In genomic region chr1:246114369-246114768, GRCh38 we compare ENCODE assay signal across 21 cellular contexts.
"Had no signal": no experiment of that assay in that cellular context is flagged by ENCODE, and none has a peak within 500 bp of the region (broad histone marks: within the 10 kb centered on the region; RNA-seq: fewer than 3 reads in every experiment).

No MANE protein-coding gene starts in this region.

- H3K27ac ChIP-seq: gastroesophageal sphincter, prostate gland, skin epidermis, uterus, WERI-Rb-1 had no signal

- H3K36me3 Mint-ChIP-seq: activated naive CD8-positive, alpha-beta T cell treated with anti-CD3 and anti-CD28 coated beads, Interleukin-2, amount 10 ng/mL, durations not matched to agents 7 days and 5 days; brain had no signal

- H3K27me3 ChIP-seq: gastroesophageal sphincter, thyroid gland, uterus had no signal

- H3K27ac Mint-ChIP-seq: activated CD8-positive, alpha-beta T cell treated with anti-CD3 and anti-CD28 coated beads, Interleukin-2, amount 10 ng/mL, durations not matched to agents 7 days and 5 days; activated naive CD8-positive, alpha-beta T cell treated with anti-CD3 and anti-CD28 coated beads, Interleukin-2, amount 10 ng/mL, durations not matched to agents 7 days and 5 days; brain; nephron had no signal

- H3K4me3 Mint-ChIP-seq: activated CD8-positive, alpha-beta T cell treated with anti-CD3 and anti-CD28 coated beads, Interleukin-2, amount 10 ng/mL, durations not matched to agents 7 days and 5 days; activated naive CD8-positive, alpha-beta T cell treated with anti-CD3 and anti-CD28 coated beads, Interleukin-2, amount 10 ng/mL, durations not matched to agents 7 days and 5 days; brain; nephron had no signal

- H3K4me3 ChIP-seq: gastroesophageal sphincter, prostate gland, skin epidermis, thyroid gland, uterus had no signal

- DNase-seq: activated CD4-positive, alpha-beta T cell treated with anti-CD3 and anti-CD28 coated beads for 4 hours; activated CD8-positive, alpha-beta memory T cell treated with anti-CD3 and anti-CD28 coated beads, Interleukin-2, amount 50 U/mL, for 48 hours; activated CD8-positive, alpha-beta T cell treated with anti-CD3 and anti-CD28 coated beads, Interleukin-2, amount 10 ng/mL, durations not matched to agents 7 days and 5 days; activated gamma-delta T cell treated with Interleukin-2 at 50 U/mL for 16 hours; activated naive CD8-positive, alpha-beta T cell treated with anti-CD3 and anti-CD28 coated beads, Interleukin-2, amount 10 ng/mL, durations not matched to agents 7 days and 5 days; central memory CD4-positive, alpha-beta T cell; cortex of kidney; effector memory CD4-positive, alpha-beta T cell; right cardiac atrium; stimulated activated CD4-positive, alpha-beta T cell treated with anti-CD3 and anti-CD28 coated beads, Interleukin-15, amount 100 ng/mL, for 24 hours; stimulated activated CD4-positive, alpha-beta T cell treated with anti-CD3 and anti-CD28 coated beads, Interleukin-4, amount 100 ng/mL, for 1 hour; stimulated activated naive B cell treated with anti-CD40 and anti-IgM and Interleukin-4, amounts not matched to agents 10 μg/mL and 1 μg/mL and 100 μg/mL, for 72 hours; T-helper 1 cell; thyroid gland; uterus; WERI-Rb-1 had no signal

- H3K9me3 Mint-ChIP-seq: activated naive CD8-positive, alpha-beta T cell treated with anti-CD3 and anti-CD28 coated beads, Interleukin-2, amount 10 ng/mL, durations not matched to agents 7 days and 5 days; brain; nephron had no signal

- H3K27me3 Mint-ChIP-seq: activated naive CD8-positive, alpha-beta T cell treated with anti-CD3 and anti-CD28 coated beads, Interleukin-2, amount 10 ng/mL, durations not matched to agents 7 days and 5 days; brain; stimulated activated naive B cell treated with anti-CD40 and anti-IgM and Interleukin-4, amounts not matched to agents 10 μg/mL and 1 μg/mL and 100 μg/mL, for 72 hours had no signal

- ATAC-seq: activated CD8-positive, alpha-beta T cell treated with anti-CD3 and anti-CD28 coated beads, Interleukin-2, amount 10 ng/mL, durations not matched to agents 7 days and 5 days; gastroesophageal sphincter; right cardiac atrium; stimulated activated naive B cell treated with anti-CD40 and anti-IgM and Interleukin-4, amounts not matched to agents 10 μg/mL and 1 μg/mL and 100 μg/mL, for 72 hours had no signal

- H3K4me1 Mint-ChIP-seq: nephron had no signal

- H3K4me1 ChIP-seq: prostate gland, thyroid gland, uterus had no signal

- H3K9me3 ChIP-seq: gastroesophageal sphincter, prostate gland, thyroid gland, uterus had no signal

- H3K36me3 ChIP-seq: gastroesophageal sphincter, prostate gland, thyroid gland, uterus, WERI-Rb-1 had no signal
